ENCODE assay signal across 1 cellular context in the genomic region with DNA sequence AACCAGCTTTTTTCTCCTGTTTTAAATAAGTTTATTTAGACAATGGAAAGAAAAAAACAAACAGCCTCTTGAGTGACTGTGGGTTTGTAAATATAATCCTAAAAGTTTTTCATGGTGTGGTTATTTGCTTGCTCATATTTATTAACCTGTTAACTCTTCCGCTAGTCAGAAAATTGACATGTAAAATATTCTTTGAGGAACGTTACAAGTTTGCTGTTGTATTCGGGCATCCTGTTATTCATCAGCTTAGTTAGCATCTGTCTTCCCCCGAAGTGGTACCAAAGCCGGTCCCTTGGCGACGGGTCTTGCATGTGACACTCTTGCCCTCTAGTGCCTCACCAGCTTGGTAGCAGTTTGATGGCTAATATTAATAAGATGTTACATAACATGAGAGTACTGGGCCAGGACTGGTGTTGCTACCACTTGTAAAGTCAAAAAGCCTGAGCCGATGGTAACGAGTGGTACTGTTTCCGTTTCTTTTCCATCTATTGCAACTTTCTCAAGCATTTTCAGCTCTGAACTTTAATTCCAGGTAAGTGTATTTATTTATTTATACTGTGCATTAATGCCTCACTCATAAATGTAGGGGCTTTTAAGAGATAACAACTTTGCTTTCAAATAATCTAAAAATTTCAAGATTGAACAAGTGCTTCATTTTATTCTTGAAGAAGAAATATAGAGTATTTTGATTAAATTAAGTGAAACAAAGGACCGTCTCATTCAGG.
TF ChIP-seq lines count a peak whose summit lies in the region.

A gene (plus strand): TSS at position 426 of the 725 bp plus-strand sequence. CDS start 19,425 bp downstream, outside the sequence.

TF ChIP-seq in SK-N-SH treated with all-trans-retinoic acid at 6 μM for 48 hours, 23 proteins besides CTCF, POLR2A, EP300 and RAD21 (continued from another document):
- TF ChIP-seq, protein P1, sequence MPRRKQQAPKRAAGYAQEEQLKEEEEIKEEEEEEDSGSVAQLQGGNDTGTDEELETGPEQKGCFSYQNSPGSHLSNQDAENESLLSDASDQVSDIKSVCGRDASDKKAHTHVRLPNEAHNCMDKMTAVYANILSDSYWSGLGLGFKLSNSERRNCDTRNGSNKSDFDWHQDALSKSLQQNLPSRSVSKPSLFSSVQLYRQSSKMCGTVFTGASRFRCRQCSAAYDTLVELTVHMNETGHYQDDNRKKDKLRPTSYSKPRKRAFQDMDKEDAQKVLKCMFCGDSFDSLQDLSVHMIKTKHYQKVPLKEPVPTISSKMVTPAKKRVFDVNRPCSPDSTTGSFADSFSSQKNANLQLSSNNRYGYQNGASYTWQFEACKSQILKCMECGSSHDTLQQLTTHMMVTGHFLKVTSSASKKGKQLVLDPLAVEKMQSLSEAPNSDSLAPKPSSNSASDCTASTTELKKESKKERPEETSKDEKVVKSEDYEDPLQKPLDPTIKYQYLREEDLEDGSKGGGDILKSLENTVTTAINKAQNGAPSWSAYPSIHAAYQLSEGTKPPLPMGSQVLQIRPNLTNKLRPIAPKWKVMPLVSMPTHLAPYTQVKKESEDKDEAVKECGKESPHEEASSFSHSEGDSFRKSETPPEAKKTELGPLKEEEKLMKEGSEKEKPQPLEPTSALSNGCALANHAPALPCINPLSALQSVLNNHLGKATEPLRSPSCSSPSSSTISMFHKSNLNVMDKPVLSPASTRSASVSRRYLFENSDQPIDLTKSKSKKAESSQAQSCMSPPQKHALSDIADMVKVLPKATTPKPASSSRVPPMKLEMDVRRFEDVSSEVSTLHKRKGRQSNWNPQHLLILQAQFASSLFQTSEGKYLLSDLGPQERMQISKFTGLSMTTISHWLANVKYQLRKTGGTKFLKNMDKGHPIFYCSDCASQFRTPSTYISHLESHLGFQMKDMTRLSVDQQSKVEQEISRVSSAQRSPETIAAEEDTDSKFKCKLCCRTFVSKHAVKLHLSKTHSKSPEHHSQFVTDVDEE (CRISPR knock-in tag; IDR thresholded peaks at IDR 0.05) = 0 out of 2 replicates have a peak, but pooled peaks have one; percentile 1
- no peak for TF ChIP-seq ZNF8 (CRISPR knock-in tag; IDR thresholded peaks at IDR 0.05)
